ENCODE assay signal across 22 cellular contexts in the genomic region with DNA sequence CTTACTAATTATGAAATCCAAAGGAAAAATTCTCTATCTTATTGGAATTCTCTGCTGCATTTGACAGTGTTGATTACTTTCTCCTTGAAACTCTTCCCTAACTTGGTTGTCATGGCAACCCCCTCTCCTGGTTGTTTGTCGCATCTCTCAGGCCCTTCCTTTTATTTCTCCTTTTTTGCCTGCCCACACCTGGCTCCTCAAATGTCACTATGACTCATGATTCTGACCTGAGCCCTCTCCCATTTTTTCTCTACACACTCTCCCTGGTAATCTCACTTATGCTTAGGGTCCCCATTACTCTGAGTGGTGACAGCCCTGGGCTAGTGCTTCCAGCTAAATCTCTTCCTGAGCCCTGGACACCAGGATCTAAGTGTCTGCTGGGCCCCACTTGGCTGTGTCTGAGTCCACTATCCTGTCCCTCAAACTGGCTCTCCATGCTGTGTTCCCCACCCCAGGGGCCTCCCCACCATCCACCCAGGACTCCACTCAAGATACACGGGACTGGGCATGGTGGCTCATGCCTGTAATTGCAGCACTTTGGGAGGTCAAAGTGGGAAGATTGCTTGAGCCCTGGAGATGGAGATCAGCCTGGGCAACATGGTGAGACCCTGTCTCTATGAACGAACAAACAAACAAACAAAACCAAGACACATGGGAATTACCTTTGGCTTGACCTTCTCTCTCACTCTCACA. TPM values are rescaled to one million over a fixed set of nuclear protein-coding genes. Genes with fewer than 3 reads are reported as not detected.
DNase-seq lines count a peak whose midpoint lies in the region; ATAC-seq and TF ChIP-seq lines count a peak whose summit lies in the region.
"Had no signal": no experiment of that assay in that cellular context is flagged by ENCODE, and none has a peak within 500 bp of the region (broad histone marks: within the 10 kb centered on the region; RNA-seq: fewer than 3 reads in every experiment).

No MANE protein-coding gene starts in this region.

- peak; percentile 18 for DNase-seq in DMS79 (lab: John Stamatoyannopoulos, UW)
- DNase-seq in H7, result peak; percentile 43
- peak; percentile 58 for DNase-seq in WERI-Rb-1
- no peak for DNase-seq in left colon
- no peak for DNase-seq in NCI-H1694 (lab: John Stamatoyannopoulos, UW)
- DNase-seq: activated CD4-positive, alpha-beta T cell treated with anti-CD3 and anti-CD28 coated beads, Interleukin-2, amount 50 U/mL, for 1 hour; activated CD8-positive, alpha-beta memory T cell treated with anti-CD3 and anti-CD28 coated beads, Interleukin-2, amount 50 U/mL, for 48 hours; activated gamma-delta T cell treated with Interleukin-2 at 50 U/mL for 16 hours; aorta; COR-L47; cortex of kidney; foreskin fibroblast; kidney glomerular epithelial cell; MV-4-11; NCI-H2029 treated with DMSO at 0.1 percent for 48 hours; NCI-H748 treated with DMSO at 0.1 percent for 48 hours; nephron progenitor cell; Peyer's patch; stimulated activated CD4-positive, alpha-beta T cell treated with anti-CD3 and anti-CD28 coated beads, Interleukin-12 subunit alpha, Interleukin-12 subunit beta, amount 100 ng/mL, for 4 hours had no signal

- TF ChIP-seq CTCF in WERI-Rb-1 (IDR thresholded peaks at IDR 0.05; ENCODE audit: low read depth, low read length), result no peak

- peak overlapping the region; percentile 65 for H3K27ac ChIP-seq in WERI-Rb-1
- H3K27ac ChIP-seq: Peyer's patch, thoracic aorta had no signal

- ATAC-seq in left colon, result peak; percentile 3
- no peak for ATAC-seq in GM21360 (IDR thresholded peaks at IDR 0.05; ENCODE audit: unreplicated experiment)
- ATAC-seq in HG03196 (IDR thresholded peaks at IDR 0.05; ENCODE audit: unreplicated experiment), result no peak

- H3K9me3 ChIP-seq in WERI-Rb-1 (ENCODE audit: severe bottlenecking), result no peaks in the 10 kb centered on the region
- H3K9me3 ChIP-seq: Peyer's patch, thoracic aorta had no signal

- H3K4me3 ChIP-seq in H7 (ENCODE audit: insufficient read depth, low read depth, low read length) (no peak overlapping the region), WERI-Rb-1 (ENCODE audit: low read depth, low read length) (no peak overlapping the region)
- H3K4me3 ChIP-seq: Peyer's patch, thoracic aorta had no signal

- intact Hi-C loops in left colon (cut with DNase I, micrococcal nuclease), result no loop called here

- no peaks in the 10 kb centered on the region for H3K27me3 ChIP-seq in H7 (ENCODE audit: control insufficient read depth, insufficient read depth, low read length)
- H3K27me3 ChIP-seq in WERI-Rb-1 (ENCODE audit: insufficient read depth, low read depth, severe bottlenecking), result no peaks in the 10 kb centered on the region
- H3K27me3 ChIP-seq: Peyer's patch had no signal

- H3K36me3 ChIP-seq in H7 (replicated peaks; ENCODE audit: control insufficient read depth, insufficient read depth, low read length) (no peaks in the 10 kb centered on the region; the same call in 1 of the 2 replicates), WERI-Rb-1 (peaks cover 13% of the 10 kb centered on the region)
- H3K36me3 ChIP-seq: thoracic aorta had no signal

RNA-seq across cellular contexts. Expression of a gene that starts 16.5 kb away (rescaled TPM):
- 205 and 219 TPM in 2 replicates for total RNA-seq in H7 (2014; rRNA removed; shearing (Covaris generic))
- 1 to 10 TPM in 1 of 2 donors, not detected in 1; 3.4 TPM for total RNA-seq in left colon
- total RNA-seq: Peyer's patch had no signal

RNA-seq across cellular contexts. Expression of a gene that starts 23.1 kb away (rescaled TPM):
- 58.9 and 72.8 TPM in 2 replicates for total RNA-seq in H7 (2014; rRNA removed; shearing (Covaris generic))
- 100 to 1,000 TPM in 1 of 2 donors, 10 to 100 TPM in 1; 98.9 to 104 TPM for total RNA-seq in left colon

Comparison
In these comparisons a context has a peak if more than half of its experiments do, and no peak if none do; other contexts are left out.
1. DNase-seq: peak in DMS79 (single experiment), H7 (single experiment) and WERI-Rb-1 (single experiment); none in left colon (0 of 2) and NCI-H1694 (single experiment).
2. RNA of a gene that starts 16.5 kb away (total RNA-seq): 205 to 219 TPM in H7; 3.4 TPM in left colon; every median in the first group is over 10 times any median in the second.